14 cellular contexts compared by ENCODE assay signal in the genomic region with DNA sequence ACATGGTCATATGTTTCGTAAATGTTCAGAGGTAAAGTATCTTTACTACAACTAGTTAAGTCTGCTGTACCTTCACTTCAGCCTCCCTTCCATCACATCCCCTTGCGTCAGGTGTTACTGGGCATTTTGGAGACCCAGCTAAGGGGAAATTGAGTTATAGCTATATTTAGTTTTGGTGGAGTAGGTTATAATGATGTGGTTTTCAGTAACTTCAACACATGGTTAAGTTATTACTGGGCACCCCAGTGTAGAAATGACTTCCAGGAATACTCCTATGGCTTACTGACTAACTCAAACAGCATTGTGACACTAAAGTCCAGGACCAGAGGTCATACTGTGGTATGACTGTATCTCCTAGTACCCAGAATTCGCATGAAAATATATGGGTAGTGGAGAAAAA.
DNase-seq lines count a peak whose midpoint lies in the region; ATAC-seq and TF ChIP-seq lines count a peak whose summit lies in the region.
"Had no signal": no experiment of that assay in that cellular context is flagged by ENCODE, and none has a peak within 500 bp of the region (broad histone marks: within the 10 kb centered on the region; RNA-seq: fewer than 3 reads in every experiment).

No MANE protein-coding gene starts in this region.

- peak; percentile 16 for DNase-seq in fibroblast of mammary gland (ENCODE audit: low read depth)
- no peak for DNase-seq in stimulated activated CD4-positive, alpha-beta T cell treated with anti-CD3 and anti-CD28 coated beads, Interleukin-4, amount 100 ng/mL, for 24 hours
- DNase-seq in Ammon's horn (ENCODE audit: low spot score): no peak
- no peak for DNase-seq in coronary artery (ENCODE audit: low spot score)
- no peak for DNase-seq in HPDE6-E6E7 (ENCODE audit: extremely low spot score)
- DNase-seq: activated gamma-delta T cell treated with Interleukin-2 at 50 U/mL for 16 hours; CD8-positive, alpha-beta T cell; MM.1S; posterior cingulate gyrus; Right ventricle myocardium superior had no signal

- H3K27ac ChIP-seq in coronary artery: peak overlapping the region in 1 of 2 donors; percentile 35

- TF ChIP-seq CTCF in fibroblast of mammary gland (conservative IDR thresholded peaks at IDR 0.05; ENCODE audit: control insufficient read depth, insufficient read depth, low read depth, low read length): no peak
- no peak for TF ChIP-seq CTCF in coronary artery (IDR thresholded peaks at IDR 0.05)

- ATAC-seq in GM18511 (IDR thresholded peaks at IDR 0.05; ENCODE audit: unreplicated experiment) (peak; percentile 38), GM19351 (IDR thresholded peaks at IDR 0.05; ENCODE audit: unreplicated experiment) (peak; percentile 29), HG03039 (IDR thresholded peaks at IDR 0.05; ENCODE audit: unreplicated experiment) (peak; percentile 48)
- ATAC-seq: CD8-positive, alpha-beta T cell; esophagus mucosa had no signal

- H3K4me3 ChIP-seq in fibroblast of mammary gland (ENCODE audit: control insufficient read depth, low read depth, low read length): no peak overlapping the region
- H3K4me3 ChIP-seq in coronary artery: no peak overlapping the region
